In the genomic region with DNA sequence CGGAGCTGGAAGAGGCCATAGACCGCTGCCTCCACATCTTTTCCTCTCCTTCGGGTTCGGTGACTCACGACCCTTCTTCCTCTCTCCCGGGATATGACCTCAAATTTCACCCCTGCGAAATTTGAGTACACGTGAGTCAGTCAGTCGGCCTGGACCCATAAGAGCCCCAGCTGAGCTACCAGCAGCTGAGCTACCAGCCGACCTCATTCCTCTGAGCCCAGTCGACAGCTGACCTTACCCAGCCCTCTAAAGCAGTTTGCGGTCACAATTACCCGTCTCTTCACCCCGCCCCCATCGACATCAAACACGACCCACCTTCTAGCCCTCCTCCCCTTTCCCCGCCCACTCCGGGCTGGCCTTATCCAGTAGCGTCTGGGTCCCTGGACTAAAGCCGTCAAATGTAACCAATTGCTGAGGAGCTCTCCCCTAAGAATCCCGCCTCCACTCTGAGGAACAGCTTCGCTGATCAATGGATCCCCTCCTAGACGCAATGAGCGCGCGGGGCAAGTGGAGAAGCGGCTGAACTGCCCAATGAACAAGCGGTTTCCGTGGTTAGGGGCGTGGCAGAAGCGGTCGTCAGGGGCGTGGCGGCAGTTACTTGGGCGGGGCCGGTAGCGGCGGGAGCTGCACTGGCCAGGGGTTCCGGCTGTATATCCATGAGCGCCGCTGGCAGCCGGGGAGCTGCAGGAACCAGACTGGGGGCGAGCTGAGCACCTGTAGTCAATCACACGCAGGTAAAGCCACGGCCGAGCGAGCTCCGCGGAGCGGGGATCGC, we compare ENCODE assay signal across 8 cellular contexts. TPM values are rescaled to one million over a fixed set of nuclear protein-coding genes. Genes with fewer than 3 reads are reported as not detected.
DNase-seq lines count a peak whose midpoint lies in the region; ATAC-seq, FAIRE-seq and TF ChIP-seq lines count a peak whose summit lies in the region.

A gene with protein sequence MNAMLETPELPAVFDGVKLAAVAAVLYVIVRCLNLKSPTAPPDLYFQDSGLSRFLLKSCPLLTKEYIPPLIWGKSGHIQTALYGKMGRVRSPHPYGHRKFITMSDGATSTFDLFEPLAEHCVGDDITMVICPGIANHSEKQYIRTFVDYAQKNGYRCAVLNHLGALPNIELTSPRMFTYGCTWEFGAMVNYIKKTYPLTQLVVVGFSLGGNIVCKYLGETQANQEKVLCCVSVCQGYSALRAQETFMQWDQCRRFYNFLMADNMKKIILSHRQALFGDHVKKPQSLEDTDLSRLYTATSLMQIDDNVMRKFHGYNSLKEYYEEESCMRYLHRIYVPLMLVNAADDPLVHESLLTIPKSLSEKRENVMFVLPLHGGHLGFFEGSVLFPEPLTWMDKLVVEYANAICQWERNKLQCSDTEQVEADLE (plus strand): TSS at position 627 of the 775 bp plus-strand sequence. CDS start 27,872 bp downstream, outside the sequence.

- H3K27me3 ChIP-seq in bronchial epithelial cell (ENCODE audit: control insufficient read depth, insufficient read depth, low read length), result no peaks in the 10 kb centered on the region

- peak; percentile 97 for ATAC-seq in GM18907 (IDR thresholded peaks at IDR 0.05; ENCODE audit: unreplicated experiment)
- ATAC-seq in HG03159 (IDR thresholded peaks at IDR 0.05; ENCODE audit: unreplicated experiment), result peak; percentile 97

- FAIRE-seq in bronchial epithelial cell (lab: Jason Lieb, UNC), result no peak

- CTCF ChIA-PET in AG04449 (lab: Yijun Ruan, JAX), result interaction anchor here (0.6 to 4.2 kb wide), 11 partner anchors 9 to 90 kb away, joined by 3 to 27 read pairs (median 3); no protein-coding TSS in a partner anchor

- POLR2A ChIA-PET in AG04449 (lab: Yijun Ruan, JAX), result interaction anchor here (0.6 to 2.3 kb wide), 10 partner anchors 9 to 1181 kb away, joined by 3 to 13 read pairs (median 4); no protein-coding TSS in a partner anchor

- peak within 1 kb of the TSS; percentile 82 for H3K4me3 ChIP-seq in AG04449 (ENCODE audit: low read depth, low read length)
- H3K4me3 ChIP-seq in WI38 (ENCODE audit: low read depth, low read length), result peak within 1 kb of the TSS; percentile 96
- H3K4me3 ChIP-seq in bronchial epithelial cell (ENCODE audit: low read depth, low read length), result peak within 1 kb of the TSS; percentile 93

- peaks cover 1% of the 10 kb centered on the region for H3K36me3 ChIP-seq in bronchial epithelial cell (ENCODE audit: control insufficient read depth, insufficient read depth, low read length)

- DNase-seq in AG04449 (ENCODE audit: low read depth, low spot score) (peak; percentile 100), NCI-H2227 treated with DMSO at 0.1 percent for 48 hours (lab: John Stamatoyannopoulos, UW) (peak; percentile 96), bronchial epithelial cell (ENCODE audit: low read depth) (peak; percentile 99), iPS-NIHi11 (ENCODE audit: low spot score) (peak; percentile 97), smooth muscle cell of the brain vasculature (ENCODE audit: low read depth, low spot score) (peak; percentile 100)

- no peak for TF ChIP-seq CTCF in AG04449 (IDR thresholded peaks at IDR 0.05; ENCODE audit: insufficient read depth, low read length, missing control alignments)
- no peak for TF ChIP-seq CTCF in WI38 (IDR thresholded peaks at IDR 0.05; ENCODE audit: low read depth, low read length)
- no peak for TF ChIP-seq CTCF in bronchial epithelial cell (IDR thresholded peaks at IDR 0.05; ENCODE audit: insufficient read depth, low read length, severe bottlenecking)

RNA-seq across cellular contexts. Expression of the gene that starts here (rescaled TPM):
- 33.5 and 35.5 TPM in 2 replicates for total RNA-seq in bronchial epithelial cell

Comparison
In these comparisons a context has a peak if more than half of its experiments do, and no peak if none do; other contexts are left out.
1. Peak in every context shown above with its lines: DNase-seq, ATAC-seq and H3K4me3 ChIP-seq.